ENCODE assay signal across 23 cellular contexts in genomic region chr3:160479376-160479775, GRCh38.
"Had no signal": no experiment of that assay in that cellular context is flagged by ENCODE, and none has a peak within 500 bp of the region (broad histone marks: within the 10 kb centered on the region; RNA-seq: fewer than 3 reads in every experiment).

No MANE protein-coding gene starts in this region.

- H3K4me3 ChIP-seq: colonic mucosa, esophagus squamous epithelium, gastrocnemius medialis, heart right ventricle, left lung, lower lobe of right lung had no signal

- H3K27me3 ChIP-seq: colonic mucosa, esophagus squamous epithelium, gastrocnemius medialis, left lung had no signal

- H3K9me3 Mint-ChIP-seq: dendritic cell treated with granulocyte-macrophage colony-stimulating factor and Interleukin-4, amounts not matched to agents 40 ng/mL and 50 ng/mL, for 4 days; effector memory CD8-positive, alpha-beta T cell; endodermal cell had no signal

- H3K9me3 ChIP-seq: colonic mucosa, esophagus squamous epithelium, gastrocnemius medialis, heart right ventricle, left lung, lower lobe of right lung had no signal

- H3K4me3 Mint-ChIP-seq: dendritic cell treated with granulocyte-macrophage colony-stimulating factor and Interleukin-4, amounts not matched to agents 40 ng/mL and 50 ng/mL, for 4 days; effector memory CD8-positive, alpha-beta T cell; endodermal cell had no signal

- H3K4me1 ChIP-seq: colonic mucosa, esophagus squamous epithelium, gastrocnemius medialis, heart right ventricle, left lung, lower lobe of right lung had no signal

- H3K36me3 ChIP-seq: colonic mucosa, esophagus squamous epithelium, gastrocnemius medialis, left lung, lower lobe of right lung had no signal

- ATAC-seq: effector memory CD8-positive, alpha-beta T cell; esophagus mucosa; gastrocnemius medialis; heart right ventricle; left cardiac atrium; left lung; left ventricle myocardium superior; lower lobe of right lung had no signal

- DNase-seq: colonic mucosa; cortex of kidney; effector CD8-positive, alpha-beta T cell; effector memory CD8-positive, alpha-beta T cell; endodermal cell; erythroblast; esophagus squamous epithelium; foreskin fibroblast; foreskin melanocyte; gastrocnemius medialis; glutamatergic neuron; head of caudate nucleus; heart right ventricle; hippocampal formation; left cardiac atrium; left lung; left ventricle myocardium superior; lower lobe of right lung; mesenchymal stem cell; midbrain had no signal

- H3K27ac Mint-ChIP-seq: dendritic cell treated with granulocyte-macrophage colony-stimulating factor and Interleukin-4, amounts not matched to agents 40 ng/mL and 50 ng/mL, for 4 days; effector memory CD8-positive, alpha-beta T cell; endodermal cell had no signal

- H3K27me3 Mint-ChIP-seq: dendritic cell treated with granulocyte-macrophage colony-stimulating factor and Interleukin-4, amounts not matched to agents 40 ng/mL and 50 ng/mL, for 4 days had no signal

- H3K27ac ChIP-seq: colonic mucosa, epithelial cell of prostate, esophagus squamous epithelium, gastrocnemius medialis, heart right ventricle, left lung, lower lobe of right lung had no signal
